In genomic region chr22:38325575-38325974, GRCh38 we compare ENCODE assay signal across 17 cellular contexts. TPM values are rescaled to one million over a fixed set of nuclear protein-coding genes. Genes with fewer than 3 reads are reported as not detected.
A peak's percentile ranks its signal among the peaks of the same experiment; 100 is the strongest.
DNase-seq lines count a peak whose midpoint lies in the region; ATAC-seq and TF ChIP-seq lines count a peak whose summit lies in the region.
"Had no signal": no experiment of that assay in that cellular context is flagged by ENCODE, and none has a peak within 500 bp of the region (broad histone marks: within the 10 kb centered on the region; RNA-seq: fewer than 3 reads in every experiment).

No MANE protein-coding gene starts in this region.

- peak overlapping the region; percentile 55 for H3K27ac Mint-ChIP-seq in endodermal cell

- no peak for TF ChIP-seq CTCF in endodermal cell (conservative IDR thresholded peaks at IDR 0.05)

- H3K27me3 ChIP-seq in HUES6 (ENCODE audit: control insufficient read depth, insufficient read depth, low read length) = no peaks in the 10 kb centered on the region
- H3K27me3 ChIP-seq in endodermal cell (ENCODE audit: control insufficient read depth, insufficient read depth, low read length, poor library complexity, severe bottlenecking) = no peaks in the 10 kb centered on the region
- H3K27me3 ChIP-seq in iPS-20b (ENCODE audit: insufficient read depth, low read length) = no peaks in the 10 kb centered on the region
- H3K27me3 ChIP-seq: MG63, Peyer's patch had no signal

- H3K4me1 ChIP-seq in HUES6 (ENCODE audit: control insufficient read depth, insufficient read depth, low read length) = peaks cover 40% of the 10 kb centered on the region
- H3K4me1 ChIP-seq in endodermal cell (ENCODE audit: control insufficient read depth, insufficient read depth, low read length) = no peaks in the 10 kb centered on the region
- H3K4me1 ChIP-seq in iPS-20b (ENCODE audit: insufficient read depth, low read length) = peaks cover 14% of the 10 kb centered on the region; the same call in 1 of the 2 replicates
- H3K4me1 ChIP-seq: Peyer's patch had no signal

- no peak overlapping the region for H3K4me3 Mint-ChIP-seq in endodermal cell

- peaks cover 9% of the 10 kb centered on the region for H3K4me1 Mint-ChIP-seq in endodermal cell

- H3K9me3 Mint-ChIP-seq in endodermal cell = no peaks in the 10 kb centered on the region

- H3K9ac ChIP-seq in HUES6 (ENCODE audit: low read length) (peak overlapping the region; percentile 43), endodermal cell (ENCODE audit: extremely low read depth, low read length, poor library complexity, severe bottlenecking) (no peak overlapping the region), iPS-20b (ENCODE audit: low read depth, low read length) (peak overlapping the region; percentile 86)

- no peak for ATAC-seq in GM19463 (IDR thresholded peaks at IDR 0.05; ENCODE audit: unreplicated experiment)
- ATAC-seq: Right ventricle myocardium inferior had no signal

- peaks cover 2% of the 10 kb centered on the region for H3K27me3 Mint-ChIP-seq in endodermal cell (ENCODE audit: insufficient read depth)

- 52 to 75% methylated on average over 3 to 6 of the region's 6 CpGs for whole genome bisulfite sequencing in endodermal cell (ENCODE audit: insufficient coverage in 1 of 2, insufficient read length in 1 of 2), 2 experiments

- H3K36me3 ChIP-seq in HUES6 (ENCODE audit: control insufficient read depth, insufficient read depth, low read length) = peaks cover 4% of the 10 kb centered on the region; the same call in 1 of the 2 replicates
- no peaks in the 10 kb centered on the region for H3K36me3 ChIP-seq in endodermal cell (ENCODE audit: control insufficient read depth, insufficient read depth, low read length)
- no peaks in the 10 kb centered on the region; the same call in 1 of the 2 replicates for H3K36me3 ChIP-seq in iPS-20b (ENCODE audit: insufficient read depth, low read depth, low read length)
- H3K36me3 ChIP-seq: MG63, Peyer's patch had no signal

- no peak overlapping the region for H3K4me3 ChIP-seq in HUES6 (ENCODE audit: low read depth, low read length)
- no peak overlapping the region for H3K4me3 ChIP-seq in endodermal cell (ENCODE audit: low read length)
- H3K4me3 ChIP-seq in iPS-20b (ENCODE audit: low read length) = peak overlapping the region; percentile 41; the same call in 1 of the 2 replicates
- H3K4me3 ChIP-seq: MG63, Peyer's patch had no signal

- H3K27ac ChIP-seq in HUES6 (ENCODE audit: low read depth, low read length) (peak overlapping the region; percentile 86), endodermal cell (ENCODE audit: low read depth, low read length) (no peak overlapping the region), iPS-20b (ENCODE audit: low read length) (peak overlapping the region; percentile 99)
- H3K27ac ChIP-seq: Peyer's patch had no signal

- DNase-seq in endodermal cell (peak; percentile 67), NCI-H187 treated with DMSO at 0.1 percent for 48 hours (lab: John Stamatoyannopoulos, UW) (no peak)
- DNase-seq in activated effector memory CD4-positive, alpha-beta T cell treated with Interleukin-2 at 50 U/mL for 16 hours = no peak
- no peak for DNase-seq in activated T-cell treated with anti-CD3 and anti-CD28 coated beads, Interleukin-2, amount 50 U/mL, for 48 hours
- DNase-seq: ACHN, DND-41, GOT3, MG63, NCI-H1092 treated with DMSO at 0.1 percent for 48 hours, NCI-H146, NCI-H2081 treated with DMSO at 0.1 percent for 48 hours, Peyer's patch, SW 1271 had no signal

- H3K9me3 ChIP-seq in HUES6 (ENCODE audit: control insufficient read depth, insufficient read depth, low read depth, low read length) = no peaks in the 10 kb centered on the region
- no peaks in the 10 kb centered on the region for H3K9me3 ChIP-seq in endodermal cell (ENCODE audit: control insufficient read depth, low read length)
- no peaks in the 10 kb centered on the region for H3K9me3 ChIP-seq in iPS-20b (ENCODE audit: insufficient read depth, low read depth, low read length)
- H3K9me3 ChIP-seq: MG63, Peyer's patch had no signal

- no peaks in the 10 kb centered on the region for H3K36me3 Mint-ChIP-seq in endodermal cell (ENCODE audit: low read depth)

RNA-seq across cellular contexts. Expression of gene CSNK1E, which starts 8.3 kb away (rescaled TPM):
- 100 to 1,000 TPM; 224 to 229 TPM for total RNA-seq in endodermal cell
- polyA plus RNA-seq in endodermal cell (2013, experiment 1 of 2) = 167 TPM
- 148 TPM for polyA plus RNA-seq in endodermal cell (2013, experiment 2 of 2)

RNA-seq across cellular contexts. Expression of gene TMEM184B, which starts 52.8 kb away (rescaled TPM):
- 10 to 100 TPM; 55.4 to 57.6 TPM for total RNA-seq in endodermal cell
- polyA plus RNA-seq in endodermal cell (2013, experiment 1 of 2) = 56.1 TPM
- 47.2 TPM for polyA plus RNA-seq in endodermal cell (2013, experiment 2 of 2)
